Comparison of ENCODE assay signal across 8 cellular contexts in genomic region chr17:18186271-18186982, GRCh38. TPM values are rescaled to one million over a fixed set of nuclear protein-coding genes. Genes with fewer than 3 reads are reported as not detected.
DNase-seq lines count a peak whose midpoint lies in the region; ATAC-seq, FAIRE-seq and TF ChIP-seq lines count a peak whose summit lies in the region.

No MANE protein-coding gene starts in this region.

- FAIRE-seq in H54 (lab: Jason Lieb, UNC): no peak

- peaks cover 30% of the 10 kb centered on the region for H3K36me3 ChIP-seq in lower lobe of right lung
- peaks cover 21% of the 10 kb centered on the region for H3K36me3 ChIP-seq in upper lobe of right lung

- ATAC-seq in lower lobe of right lung (no peak), upper lobe of right lung (no peak), GM19452 (IDR thresholded peaks at IDR 0.05; ENCODE audit: unreplicated experiment) (no peak)

- CTCF ChIA-PET in activated naive CD4-positive, alpha-beta T cell treated with anti-CD3 and anti-CD28 coated beads, Interleukin-2, amount 10 ng/mL, durations not matched to agents 7 days and 5 days (lab: Charles Lee): interaction anchor here (1.1 to 2.1 kb wide), 3 partner anchors 13 to 176 kb away, joined by 3 to 4 read pairs (median 3); no protein-coding TSS in a partner anchor

- peaks cover 53% of the 10 kb centered on the region for H3K36me3 Mint-ChIP-seq in activated naive CD4-positive, alpha-beta T cell treated with anti-CD3 and anti-CD28 coated beads, Interleukin-2, amount 10 ng/mL, durations not matched to agents 7 days and 5 days

- no peaks in the 10 kb centered on the region for H3K9me3 ChIP-seq in lower lobe of right lung
- H3K9me3 ChIP-seq in upper lobe of right lung: no peaks in the 10 kb centered on the region

- no peak for TF ChIP-seq POLR2A in H54 (IDR thresholded peaks at IDR 0.05; ENCODE audit: low read depth, low read length)

- H3K4me3 Mint-ChIP-seq in activated naive CD4-positive, alpha-beta T cell treated with anti-CD3 and anti-CD28 coated beads, Interleukin-2, amount 10 ng/mL, durations not matched to agents 7 days and 5 days: peak overlapping the region; percentile 93

- intact Hi-C loops in lower lobe of right lung (cut with DNase I): no loop called here
- intact Hi-C loops in upper lobe of right lung (cut with DNase I): no loop called here

- H3K4me1 ChIP-seq in lower lobe of right lung (peaks cover 75% of the 10 kb centered on the region), upper lobe of right lung (peaks cover 70% of the 10 kb centered on the region)

- no peaks in the 10 kb centered on the region for H3K27me3 Mint-ChIP-seq in activated naive CD4-positive, alpha-beta T cell treated with anti-CD3 and anti-CD28 coated beads, Interleukin-2, amount 10 ng/mL, durations not matched to agents 7 days and 5 days

- DNase-seq in activated naive CD4-positive, alpha-beta T cell treated with anti-CD3 and anti-CD28 coated beads, Interleukin-2, amount 10 ng/mL, durations not matched to agents 7 days and 5 days: no peak
- no peak for DNase-seq in activated naive CD4-positive, alpha-beta T cell treated with anti-CD3 and anti-CD28 coated beads, Interleukin-2, amount 50 U/mL, for 16 hours
- DNase-seq in astrocyte of the hippocampus (ENCODE audit: low read depth, low spot score): peak; percentile 50
- DNase-seq in lower lobe of right lung: no peak
- no peak for DNase-seq in upper lobe of right lung
- DNase-seq in H54 (ENCODE audit: insufficient read length, low spot score): no peak
- DNase-seq in NCI-H2171 treated with DMSO at 0.1 percent for 48 hours (lab: John Stamatoyannopoulos, UW): no peak

- H3K27me3 ChIP-seq in lower lobe of right lung (ENCODE audit: low read depth): no peaks in the 10 kb centered on the region
- no peaks in the 10 kb centered on the region for H3K27me3 ChIP-seq in upper lobe of right lung

- H3K27ac ChIP-seq in lower lobe of right lung (peak overlapping the region; percentile 3), upper lobe of right lung (peak overlapping the region; percentile 40)

- H3K9me3 Mint-ChIP-seq in activated naive CD4-positive, alpha-beta T cell treated with anti-CD3 and anti-CD28 coated beads, Interleukin-2, amount 10 ng/mL, durations not matched to agents 7 days and 5 days: no peaks in the 10 kb centered on the region

- H3K4me3 ChIP-seq in lower lobe of right lung: peak overlapping the region; percentile 82
- H3K4me3 ChIP-seq in upper lobe of right lung: peak overlapping the region; percentile 90

- H3K27ac Mint-ChIP-seq in activated naive CD4-positive, alpha-beta T cell treated with anti-CD3 and anti-CD28 coated beads, Interleukin-2, amount 10 ng/mL, durations not matched to agents 7 days and 5 days: peak overlapping the region; percentile 16

- H3K4me1 Mint-ChIP-seq in activated naive CD4-positive, alpha-beta T cell treated with anti-CD3 and anti-CD28 coated beads, Interleukin-2, amount 10 ng/mL, durations not matched to agents 7 days and 5 days: peaks cover 71% of the 10 kb centered on the region

- no peak for TF ChIP-seq CTCF in lower lobe of right lung (IDR thresholded peaks at IDR 0.05)
- TF ChIP-seq CTCF in upper lobe of right lung (IDR thresholded peaks at IDR 0.05): no peak

RNA-seq across cellular contexts. Expression of gene ALKBH5, which starts 2.8 kb away (rescaled TPM):
- 100 TPM for total RNA-seq in lower lobe of right lung
- total RNA-seq in upper lobe of right lung: 99.1 TPM

RNA-seq across cellular contexts. Expression of gene LLGL1, which starts 39.0 kb away (rescaled TPM):
- total RNA-seq in lower lobe of right lung (12.0 TPM), upper lobe of right lung (11.7 TPM)
